ENCODE assay signal across 7 cellular contexts in the genomic region with DNA sequence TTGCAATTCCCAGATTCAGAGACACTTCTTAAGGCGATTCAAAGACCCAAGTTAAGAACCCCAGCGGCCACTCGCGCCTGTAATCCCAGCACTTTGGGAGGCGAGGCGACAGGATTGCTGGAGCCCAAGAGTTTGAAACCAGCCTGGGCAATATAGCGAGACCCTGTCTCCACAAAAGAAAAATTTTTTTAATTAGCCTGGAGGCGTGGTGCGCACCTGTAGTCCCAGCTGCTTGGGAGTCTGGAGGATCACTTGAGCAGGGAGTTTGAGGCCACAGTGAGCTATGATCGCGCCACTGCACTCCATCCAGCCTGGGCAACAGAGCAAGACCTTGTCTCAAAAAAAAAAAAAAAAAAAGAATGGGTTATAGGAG. TPM values are rescaled to one million over a fixed set of nuclear protein-coding genes. Genes with fewer than 3 reads are reported as not detected.
DNase-seq lines count a peak whose midpoint lies in the region; ATAC-seq and TF ChIP-seq lines count a peak whose summit lies in the region.

No MANE protein-coding gene starts in this region.

- intact Hi-C loops in natural killer cell (cut with micrococcal nuclease), result loop anchor here (2.0 kb wide), 1 partner anchor 170 kb away; the partner anchor contains the start of gene TMEM87B

- H3K4me1 ChIP-seq in Loucy (ENCODE audit: insufficient read depth, low read length, poor library complexity, severe bottlenecking), result peaks cover 8% of the 10 kb centered on the region
- H3K4me1 ChIP-seq in ectodermal cell (ENCODE audit: control insufficient read depth, insufficient read depth, low read length), result no peaks in the 10 kb centered on the region

- peak overlapping the region; percentile 72 for H3K9ac ChIP-seq in Loucy (ENCODE audit: low read depth, low read length, poor library complexity, severe bottlenecking)

- H3K4me1 Mint-ChIP-seq in natural killer cell, result peaks cover 7 to 10% of the 10 kb centered on the region in 2 donors

- H3F3A ChIP-seq in Loucy (ENCODE audit: low read depth), result peaks cover 6% of the 10 kb centered on the region; the same call in 1 of the 2 replicates

- TF ChIP-seq CTCF in Loucy (conservative IDR thresholded peaks at IDR 0.05; ENCODE audit: low read length) (0 out of 2 replicates have a peak, but pooled peaks have one; percentile 16), natural killer cell (IDR thresholded peaks at IDR 0.05) (no peak)

- peaks cover 5% of the 10 kb centered on the region for H4K20me1 ChIP-seq in Loucy (ENCODE audit: insufficient read depth, low read length, poor library complexity, severe bottlenecking)

- H3K27ac Mint-ChIP-seq in natural killer cell, result peak overlapping the region; percentile 91 to 94

- peak; percentile 18 for ATAC-seq in GM21447 (IDR thresholded peaks at IDR 0.05; ENCODE audit: unreplicated experiment)
- ATAC-seq in natural killer cell, result peak in 1 of 3 donors; percentile 2
- ATAC-seq in HG02763 (IDR thresholded peaks at IDR 0.05; ENCODE audit: unreplicated experiment), result no peak
- no peak for ATAC-seq in HG02973 (IDR thresholded peaks at IDR 0.05; ENCODE audit: unreplicated experiment)

- H3K9me3 Mint-ChIP-seq in natural killer cell, result no peaks in the 10 kb centered on the region

- H3K4me2 ChIP-seq in Loucy (ENCODE audit: low read depth, low read length, poor library complexity, severe bottlenecking), result peak overlapping the region; percentile 68

- H3K27me3 ChIP-seq in Loucy (ENCODE audit: insufficient read depth, low read length, poor library complexity, severe bottlenecking), result no peaks in the 10 kb centered on the region
- H3K27me3 ChIP-seq in ectodermal cell (ENCODE audit: control insufficient read depth, insufficient read depth, low read length, poor library complexity, severe bottlenecking), result no peaks in the 10 kb centered on the region

- H3K27ac ChIP-seq in ectodermal cell (ENCODE audit: insufficient read depth, low read depth, low read length, poor library complexity, severe bottlenecking), result no peak overlapping the region

- peaks cover 25% of the 10 kb centered on the region for H3K79me2 ChIP-seq in Loucy (ENCODE audit: insufficient read depth, low read length)

- no peak for DNase-seq in natural killer cell
- no peak for DNase-seq in SKM-1 treated with dmso at 0.1 percent for 144 hours (lab: John Stamatoyannopoulos, UW; ENCODE audit: unreplicated experiment)

- H3K4me3 ChIP-seq in Loucy (ENCODE audit: low read length, poor library complexity, severe bottlenecking) (peak overlapping the region; percentile 80), ectodermal cell (ENCODE audit: insufficient read depth, low read depth, low read length) (peak overlapping the region; percentile 91)

- peak overlapping the region; percentile 78 for H2AFZ ChIP-seq in Loucy (ENCODE audit: low read length)

- H3K36me3 ChIP-seq in Loucy (ENCODE audit: insufficient read depth, low read length), result no peaks in the 10 kb centered on the region
- no peaks in the 10 kb centered on the region for H3K36me3 ChIP-seq in ectodermal cell (ENCODE audit: control insufficient read depth, insufficient read depth, low read length)

- H3K9me3 ChIP-seq in Loucy (ENCODE audit: insufficient read depth, low read depth, low read length), result no peaks in the 10 kb centered on the region
- no peaks in the 10 kb centered on the region for H3K9me3 ChIP-seq in ectodermal cell (ENCODE audit: control insufficient read depth, low read length)

- no peaks in the 10 kb centered on the region for H3K9me2 ChIP-seq in Loucy (replicated peaks; ENCODE audit: low read depth, low read length)

- no peaks in the 10 kb centered on the region for H3K36me3 Mint-ChIP-seq in natural killer cell

- no peaks in the 10 kb centered on the region for H3K27me3 Mint-ChIP-seq in natural killer cell (ENCODE audit: low read depth in 2 of 2)

- H3K4me3 Mint-ChIP-seq in natural killer cell, result peak overlapping the region; percentile 95

- 29 to 38% methylated on average over 10 to 11 of the region's 11 CpGs for WGBS in ectodermal cell, 2 experiments

RNA-seq across cellular contexts. Expression of gene ANAPC1, which starts 0.6 kb away (rescaled TPM):
- polyA plus RNA-seq in ectodermal cell (2013, experiment 1 of 4), result 46.7 TPM
- 40.8 TPM for polyA plus RNA-seq in ectodermal cell (2013, experiment 2 of 4)
- polyA plus RNA-seq in ectodermal cell (2013, experiment 3 of 4), result 32.8 TPM
- polyA plus RNA-seq in ectodermal cell (2013, experiment 4 of 4), result 31.2 TPM
- total RNA-seq in natural killer cell, result 10 to 100 TPM; 38.7 to 50.8 (median 50.4) TPM

RNA-seq across cellular contexts. Expression of gene MERTK, which starts 13.8 kb away (rescaled TPM):
- polyA plus RNA-seq in ectodermal cell (2013, experiment 1 of 4), result 5.7 TPM
- 6.9 TPM for polyA plus RNA-seq in ectodermal cell (2013, experiment 2 of 4)
- 5.6 TPM for polyA plus RNA-seq in ectodermal cell (2013, experiment 3 of 4)
- polyA plus RNA-seq in ectodermal cell (2013, experiment 4 of 4), result 6.7 TPM
- total RNA-seq in natural killer cell, result 1 to 10 TPM in 1 of 3 donors, under 1 TPM in 2; 0.38 to 1.2 (median 0.45) TPM
